1 cellular context compared by ENCODE assay signal in genomic region chr11:12288934-12289666, GRCh38.
TF ChIP-seq lines count a peak whose summit lies in the region.

No MANE protein-coding gene starts in this region.

TF ChIP-seq in H1, 55 proteins besides CTCF, POLR2A, EP300 and RAD21 (continued from another document):
- TF ChIP-seq EZH2 (IDR thresholded peaks at IDR 0.05; ENCODE audit: low read depth, low read length, severe bottlenecking) (no peak), CREB1 (IDR thresholded peaks at IDR 0.05) (no peak; the same call in 1 of the 2 replicates), RFX5 (IDR thresholded peaks at IDR 0.05; ENCODE audit: borderline replicate concordance, low read depth, low read length) (no peak), BCL11A (IDR thresholded peaks at IDR 0.05; ENCODE audit: low read depth in 2 of 2, low read length in 2 of 2) (no peak), NANOG (IDR thresholded peaks at IDR 0.05; ENCODE audit: insufficient read depth, low read depth, low read length, poor library complexity, severe bottlenecking) (no peak), CEBPB (IDR thresholded peaks at IDR 0.05; ENCODE audit: low read depth, low read length) (no peak), BRCA1 (IDR thresholded peaks at IDR 0.05; ENCODE audit: low read depth, low read length) (no peak), SIX5 (IDR thresholded peaks at IDR 0.05; ENCODE audit: low read depth, low read length) (no peak), NRF1 (IDR thresholded peaks at IDR 0.05; ENCODE audit: low read depth, low read length) (no peak), E2F6 (IDR thresholded peaks at IDR 0.05) (no peak), CHD1 (IDR thresholded peaks at IDR 0.05; ENCODE audit: low read depth, low read length) (no peak)
